ENCODE assay signal across 8 cellular contexts in the genomic region with DNA sequence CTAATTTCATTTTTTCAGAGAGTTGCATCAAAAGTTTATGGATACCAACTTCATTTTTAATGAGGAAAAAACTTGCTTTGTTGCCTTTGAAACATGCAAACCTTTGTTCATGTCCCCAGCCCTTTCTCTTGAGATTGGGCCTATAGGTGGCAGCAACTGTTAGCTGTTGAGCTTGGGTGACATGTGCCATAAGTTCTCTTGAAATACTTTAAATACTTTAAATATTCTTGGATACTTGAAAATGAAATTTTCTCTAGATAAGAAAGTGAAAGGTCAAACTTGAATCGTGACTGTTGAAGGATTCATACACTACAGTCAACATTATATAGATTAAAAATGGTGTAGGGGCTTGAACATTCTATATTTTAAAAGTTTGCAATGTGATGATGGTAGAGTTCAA.
DNase-seq lines count a peak whose midpoint lies in the region; ATAC-seq and TF ChIP-seq lines count a peak whose summit lies in the region.

No MANE protein-coding gene starts in this region.

- H3K4me1 ChIP-seq in colonic mucosa (no peaks in the 10 kb centered on the region), mesodermal cell (ENCODE audit: control insufficient read depth, insufficient read depth, low read length, poor library complexity, severe bottlenecking) (peaks cover 50% of the 10 kb centered on the region)
- no peaks in the 10 kb centered on the region for H3K4me1 ChIP-seq in CD8-positive, alpha-beta T cell (ENCODE audit: insufficient read depth, low read length)

- H3K27me3 Mint-ChIP-seq in CD8-positive, alpha-beta T cell (ENCODE audit: low read depth) = peaks cover 2% of the 10 kb centered on the region

- H3K36me3 Mint-ChIP-seq in CD8-positive, alpha-beta T cell = no peaks in the 10 kb centered on the region

- TF ChIP-seq CTCF in AG09309 (IDR thresholded peaks at IDR 0.05; ENCODE audit: control insufficient read depth, insufficient read depth, low read depth, low read length, missing control alignments) (peak; percentile 80), colonic mucosa (IDR thresholded peaks at IDR 0.05) (peak; percentile 51)
- TF ChIP-seq CTCF in CD8-positive, alpha-beta T cell (IDR thresholded peaks at IDR 0.05) = no peak

- H3K4me3 Mint-ChIP-seq in CD8-positive, alpha-beta T cell = no peak overlapping the region

- H3K27me3 ChIP-seq in colonic mucosa = no peaks in the 10 kb centered on the region
- H3K27me3 ChIP-seq in CD8-positive, alpha-beta T cell (ENCODE audit: insufficient read depth, low read length) = no peaks in the 10 kb centered on the region

- H3K27ac Mint-ChIP-seq in CD8-positive, alpha-beta T cell = no peak overlapping the region

- no peak overlapping the region for H3K9ac ChIP-seq in colonic mucosa (ENCODE audit: low read depth in 2 of 2, low read length in 2 of 2)

- intact Hi-C loops in colonic mucosa (cut with DNase I) = loop anchor here (5.0 kb wide), 2 partner anchors 99 to 571 kb away; no protein-coding TSS in a partner anchor
- intact Hi-C loops in CD8-positive, alpha-beta T cell (cut with DNase I, micrococcal nuclease) = no loop called here

- no peaks in the 10 kb centered on the region for H3K4me1 Mint-ChIP-seq in CD8-positive, alpha-beta T cell (ENCODE audit: low read depth)

- ATAC-seq in GM19395 (IDR thresholded peaks at IDR 0.05; ENCODE audit: unreplicated experiment) = peak; percentile 44
- no peak for ATAC-seq in HG02852 (IDR thresholded peaks at IDR 0.05; ENCODE audit: unreplicated experiment)
- ATAC-seq in CD8-positive, alpha-beta T cell = no peak

- H3K36me3 ChIP-seq in colonic mucosa = no peaks in the 10 kb centered on the region
- H3K36me3 ChIP-seq in mesodermal cell (ENCODE audit: control insufficient read depth, insufficient read depth, low read length) = no peaks in the 10 kb centered on the region
- no peaks in the 10 kb centered on the region for H3K36me3 ChIP-seq in CD8-positive, alpha-beta T cell (ENCODE audit: insufficient read depth, low read length)

- no peak overlapping the region for H3K4me3 ChIP-seq in AG09309 (ENCODE audit: control insufficient read depth, low read depth, low read length)
- H3K4me3 ChIP-seq in colonic mucosa = no peak overlapping the region
- no peak overlapping the region for H3K4me3 ChIP-seq in mesodermal cell (ENCODE audit: extremely low read depth, insufficient read depth, low read length, poor library complexity, severe bottlenecking)
- H3K4me3 ChIP-seq in CD8-positive, alpha-beta T cell (ENCODE audit: low read depth, low read length) = no peak overlapping the region

- H3K9me3 ChIP-seq in colonic mucosa (no peaks in the 10 kb centered on the region), mesodermal cell (ENCODE audit: control insufficient read depth, low read length) (peaks cover 5% of the 10 kb centered on the region)
- no peaks in the 10 kb centered on the region for H3K9me3 ChIP-seq in CD8-positive, alpha-beta T cell (ENCODE audit: low read length)

- H3K27ac ChIP-seq in colonic mucosa (peak overlapping the region; percentile 21), mesodermal cell (ENCODE audit: low read depth, low read length, severe bottlenecking) (peak overlapping the region; percentile 85)
- H3K27ac ChIP-seq in CD8-positive, alpha-beta T cell (ENCODE audit: low read depth, low read length) = no peak overlapping the region

- no CpG with 5 or more reads among the region's 1 CpG for WGBS in mesodermal cell (ENCODE audit: insufficient coverage in 2 of 2), 2 experiments

- H3K9me3 Mint-ChIP-seq in CD8-positive, alpha-beta T cell = peaks cover 8% of the 10 kb centered on the region

- CTCF ChIA-PET in CD8-positive, alpha-beta T cell (lab: Charles Lee) = no interaction called here

- DNase-seq in AG09309 (ENCODE audit: low read depth) (peak; percentile 57), NCI-H69 (lab: John Stamatoyannopoulos, UW) (peak; percentile 0), colonic mucosa (peak; percentile 61), GM19238 (ENCODE audit: insufficient read length, low spot score) (no peak)
- DNase-seq in CD8-positive, alpha-beta T cell = no peak

- POLR2A ChIA-PET in CD8-positive, alpha-beta T cell (lab: Charles Lee) = no interaction called here

Comparison
In these comparisons a context has a peak if more than half of its experiments do, and no peak if none do; other contexts are left out.
1. DNase-seq: peak in AG09309 (single experiment), NCI-H69 (single experiment) and colonic mucosa (single experiment); none in GM19238 (single experiment) and CD8-positive, alpha-beta T cell (0 of 7).